ENCODE assay signal across 25 cellular contexts in the genomic region with DNA sequence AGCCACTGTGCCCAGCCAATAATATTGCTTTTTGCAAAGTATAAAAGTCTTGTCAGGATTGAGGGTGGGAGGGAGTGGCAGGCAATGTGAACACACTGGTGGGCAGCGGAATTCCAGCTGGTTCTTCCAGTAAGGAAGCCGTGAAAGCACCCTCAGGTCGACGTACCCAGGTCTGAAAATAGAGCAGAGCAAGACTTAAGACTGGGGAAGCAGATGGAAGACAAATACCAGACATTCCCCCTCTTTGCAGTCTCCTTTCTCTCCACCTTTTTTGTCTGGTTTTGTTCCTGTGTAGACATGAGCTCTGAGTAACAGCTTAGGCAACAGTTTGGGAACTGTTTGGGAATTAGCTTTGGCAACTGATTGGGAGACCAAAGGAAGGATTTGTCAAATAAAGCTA. TPM values are rescaled to one million over a fixed set of nuclear protein-coding genes. Genes with fewer than 3 reads are reported as not detected.
DNase-seq lines count a peak whose midpoint lies in the region; ATAC-seq, FAIRE-seq and TF ChIP-seq lines count a peak whose summit lies in the region.
"Had no signal": no experiment of that assay in that cellular context is flagged by ENCODE, and none has a peak within 500 bp of the region (broad histone marks: within the 10 kb centered on the region; RNA-seq: fewer than 3 reads in every experiment).

No MANE protein-coding gene starts in this region.

- H3K9ac ChIP-seq in astrocyte (ENCODE audit: low read length): no peak overlapping the region
- H3K9ac ChIP-seq: BLaER1 treated with 17β-estradiol and CSF1 and Interleukin-3, amounts not matched to agents 10 nM and 100 nM had no signal

- H3K79me2 ChIP-seq in astrocyte (ENCODE audit: insufficient read depth, low read length): no peaks in the 10 kb centered on the region

- H3K4me1 ChIP-seq in astrocyte (ENCODE audit: insufficient read depth, low read length) (no peaks in the 10 kb centered on the region), foreskin keratinocyte (peaks cover 11% of the 10 kb centered on the region), thoracic aorta (ENCODE audit: control insufficient read depth in 1 of 2, low read depth in 2 of 2) (peaks cover 40 to 73% of the 10 kb centered on the region in 2 donors)
- no peaks in the 10 kb centered on the region for H3K4me1 ChIP-seq in naive thymus-derived CD4-positive, alpha-beta T cell (ENCODE audit: control insufficient read depth in 2 of 2, insufficient read depth in 2 of 2, low read length in 2 of 2)
- H3K4me1 ChIP-seq: A549, HAP-1 had no signal

- CTCF ChIA-PET in naive thymus-derived CD4-positive, alpha-beta T cell (lab: Charles Lee): no interaction called here

- H3K9me3 ChIP-seq in astrocyte (ENCODE audit: insufficient read depth, low read depth, low read length) (no peaks in the 10 kb centered on the region), thoracic aorta (no peaks in the 10 kb centered on the region)
- no peaks in the 10 kb centered on the region for H3K9me3 ChIP-seq in naive thymus-derived CD4-positive, alpha-beta T cell (ENCODE audit: control insufficient read depth in 2 of 3, low read length in 3 of 3)
- H3K9me3 ChIP-seq: A549; BLaER1 treated with 17β-estradiol and CSF1 and Interleukin-3, amounts not matched to agents 10 nM and 100 nM; HAP-1 had no signal

- peaks cover 46% of the 10 kb centered on the region for H3K4me1 Mint-ChIP-seq in astrocyte (ENCODE audit: low read depth, unreplicated experiment)
- peaks cover 0 to 11% (median 0%) of the 10 kb centered on the region in 7 donors for H3K4me1 Mint-ChIP-seq in naive thymus-derived CD4-positive, alpha-beta T cell
- H3K4me1 Mint-ChIP-seq: CD4-positive, alpha-beta memory T cell had no signal

- FAIRE-seq in astrocyte (lab: Jason Lieb, UNC): no peak
- FAIRE-seq: A549, G401.6, GM18507, HepG2 had no signal

- intact Hi-C loops in naive thymus-derived CD4-positive, alpha-beta T cell (cut with micrococcal nuclease): no loop called here

- no peaks in the 10 kb centered on the region for H3K27me3 Mint-ChIP-seq in astrocyte (ENCODE audit: low read depth, unreplicated experiment)
- H3K27me3 Mint-ChIP-seq in naive thymus-derived CD4-positive, alpha-beta T cell: peaks cover 4 to 22% (median 9%) of the 10 kb centered on the region in 5 donors

- no peaks in the 10 kb centered on the region for H3K9me3 Mint-ChIP-seq in astrocyte (ENCODE audit: unreplicated experiment)
- peaks cover 0 to 3% (median 0%) of the 10 kb centered on the region in 11 donors for H3K9me3 Mint-ChIP-seq in naive thymus-derived CD4-positive, alpha-beta T cell
- H3K9me3 Mint-ChIP-seq: CD4-positive, alpha-beta memory T cell; GM23338 had no signal

- TF ChIP-seq CTCF in astrocyte (IDR thresholded peaks at IDR 0.05; ENCODE audit: insufficient read depth, low read depth, low read length): no peak
- no peak for TF ChIP-seq CTCF in foreskin keratinocyte (conservative IDR thresholded peaks at IDR 0.05)
- no peak for TF ChIP-seq CTCF in thoracic aorta (IDR thresholded peaks at IDR 0.05)

- no peak overlapping the region for H2AFZ ChIP-seq in astrocyte (ENCODE audit: low read depth, low read length)
- H2AFZ ChIP-seq: GM23338 had no signal

- DNase-seq in EH (ENCODE audit: low read depth): peak; percentile 11
- peak; percentile 39 for DNase-seq in astrocyte (ENCODE audit: low read depth)
- peak; percentile 29 to 55 for DNase-seq in foreskin keratinocyte
- DNase-seq in thoracic aorta (ENCODE audit: low spot score): peak; percentile 36
- DNase-seq in naive thymus-derived CD4-positive, alpha-beta T cell: no peak
- DNase-seq in hepatic stellate cell (ENCODE audit: low spot score): no peak
- DNase-seq in NCI-H2227 treated with DMSO at 0.1 percent for 48 hours (lab: John Stamatoyannopoulos, UW): no peak
- no peak for DNase-seq in A172 (ENCODE audit: low spot score)
- DNase-seq: CD4-positive, alpha-beta memory T cell; DND-41; KBM-7; NCI-H1092; NCI-H1436; NCI-H2029; NCI-H2171; NCI-H524 treated with DMSO at 0.1 percent for 48 hours had no signal

- H3K36me3 ChIP-seq in astrocyte (ENCODE audit: insufficient read depth, low read length) (no peaks in the 10 kb centered on the region), thoracic aorta (no peaks in the 10 kb centered on the region)
- H3K36me3 ChIP-seq in naive thymus-derived CD4-positive, alpha-beta T cell (ENCODE audit: control insufficient read depth in 2 of 3, insufficient read depth in 3 of 3, low read length in 3 of 3): no peaks in the 10 kb centered on the region
- H3K36me3 ChIP-seq: BLaER1 treated with 17β-estradiol and CSF1 and Interleukin-3, amounts not matched to agents 10 nM and 100 nM; HAP-1 had no signal

- POLR2A ChIA-PET in naive thymus-derived CD4-positive, alpha-beta T cell (lab: Charles Lee): no interaction called here

- ATAC-seq in foreskin keratinocyte (peak; percentile 12), thoracic aorta (ENCODE audit: insufficient number of reproducible peaks, low FRiP score, low read depth) (peak; percentile 67)
- ATAC-seq in naive thymus-derived CD4-positive, alpha-beta T cell: no peak
- ATAC-seq: A549, GM23338, HepG2, Right ventricle myocardium inferior had no signal

- H3K4me3 Mint-ChIP-seq in astrocyte (ENCODE audit: unreplicated experiment): no peak overlapping the region
- no peak overlapping the region for H3K4me3 Mint-ChIP-seq in naive thymus-derived CD4-positive, alpha-beta T cell
- H3K4me3 Mint-ChIP-seq: CD4-positive, alpha-beta memory T cell; GM23338 had no signal

- peak overlapping the region; percentile 91 for H3K27ac Mint-ChIP-seq in astrocyte (ENCODE audit: unreplicated experiment)
- no peak overlapping the region for H3K27ac Mint-ChIP-seq in naive thymus-derived CD4-positive, alpha-beta T cell
- H3K27ac Mint-ChIP-seq: CD4-positive, alpha-beta memory T cell; GM23338 had no signal

- H3K27me3 ChIP-seq in astrocyte (ENCODE audit: insufficient read depth, low read length): no peaks in the 10 kb centered on the region
- H3K27me3 ChIP-seq in foreskin keratinocyte: no peaks in the 10 kb centered on the region
- H3K27me3 ChIP-seq in thoracic aorta (replicated peaks; ENCODE audit: insufficient read depth): no peaks in the 10 kb centered on the region
- no peaks in the 10 kb centered on the region for H3K27me3 ChIP-seq in naive thymus-derived CD4-positive, alpha-beta T cell (ENCODE audit: control insufficient read depth in 2 of 2, insufficient read depth in 2 of 2, low read length in 2 of 2)
- H3K27me3 ChIP-seq: BLaER1 treated with 17β-estradiol and CSF1 and Interleukin-3, amounts not matched to agents 10 nM and 100 nM had no signal

- H3K4me2 ChIP-seq in astrocyte (ENCODE audit: low read length): no peak overlapping the region
- H3K4me2 ChIP-seq: A549; BLaER1 treated with 17β-estradiol and CSF1 and Interleukin-3, amounts not matched to agents 10 nM and 100 nM; GM23338 had no signal

- no peak overlapping the region for H3K4me3 ChIP-seq in astrocyte (ENCODE audit: insufficient read depth, low read depth, low read length)
- H3K4me3 ChIP-seq in thoracic aorta: no peak overlapping the region
- no peak overlapping the region for H3K4me3 ChIP-seq in naive thymus-derived CD4-positive, alpha-beta T cell (ENCODE audit: low read length)
- H3K4me3 ChIP-seq: A549; BLaER1 treated with 17β-estradiol and CSF1 and Interleukin-3, amounts not matched to agents 10 nM and 100 nM; GM23338; HAP-1 had no signal

- H3K36me3 Mint-ChIP-seq in astrocyte (ENCODE audit: low read depth, unreplicated experiment): no peaks in the 10 kb centered on the region
- H3K36me3 Mint-ChIP-seq in naive thymus-derived CD4-positive, alpha-beta T cell: no peaks in the 10 kb centered on the region
- H3K36me3 Mint-ChIP-seq: CD4-positive, alpha-beta memory T cell had no signal

- H4K20me1 ChIP-seq in astrocyte (ENCODE audit: insufficient read depth, low read length): no peaks in the 10 kb centered on the region
- H4K20me1 ChIP-seq: BLaER1 treated with 17β-estradiol and CSF1 and Interleukin-3, amounts not matched to agents 10 nM and 100 nM had no signal

- no peak overlapping the region for H3K27ac ChIP-seq in astrocyte (ENCODE audit: low read depth, low read length)
- no peak overlapping the region for H3K27ac ChIP-seq in foreskin keratinocyte
- H3K27ac ChIP-seq in thoracic aorta: peak overlapping the region; percentile 89 to 90
- H3K27ac ChIP-seq in naive thymus-derived CD4-positive, alpha-beta T cell (ENCODE audit: low read depth, low read length): no peak overlapping the region
- H3K27ac ChIP-seq: A549; BLaER1 treated with 17β-estradiol and CSF1 and Interleukin-3, amounts not matched to agents 10 nM and 100 nM; HL-60 had no signal

RNA-seq across cellular contexts. Expression of gene CSTF2T, which starts 17.6 kb away (rescaled TPM):
- total RNA-seq in astrocyte (22.9 and 23.9 TPM in 2 replicates), foreskin keratinocyte (16.7 and 17.4 TPM in 2 replicates), thoracic aorta (10 to 100 TPM; 24.6 to 39.9 TPM)
- polyA plus RNA-seq in foreskin keratinocyte: 9.5 and 10.0 TPM in 2 replicates
- total RNA-seq in naive thymus-derived CD4-positive, alpha-beta T cell: 10 to 100 TPM; 23.0 to 52.9 (median 40.1) TPM
- 10 to 100 TPM; 18.4 to 21.2 TPM for polyA plus RNA-seq in naive thymus-derived CD4-positive, alpha-beta T cell
- total RNA-seq in A172 (2014; rRNA removed; shearing (Covaris generic)): 13.5 and 14.8 TPM in 2 replicates

Comparison
In these comparisons a context has a peak if more than half of its experiments do, and no peak if none do; other contexts are left out.
1. DNase-seq: peak in EH (single experiment), astrocyte (single experiment), foreskin keratinocyte (2 of 2) and thoracic aorta (single experiment); none in naive thymus-derived CD4-positive, alpha-beta T cell (0 of 9), hepatic stellate cell (single experiment), NCI-H2227 treated with DMSO at 0.1 percent for 48 hours (single experiment) and A172 (single experiment).
2. H3K27ac ChIP-seq: peak in thoracic aorta (2 of 2); none in astrocyte (single experiment), foreskin keratinocyte (single experiment) and naive thymus-derived CD4-positive, alpha-beta T cell (single experiment).